ENCODE assay signal across 10 cellular contexts in genomic region chr21:41112740-41113692, GRCh38. TPM values are rescaled to one million over a fixed set of nuclear protein-coding genes. Genes with fewer than 3 reads are reported as not detected.
DNase-seq lines count a peak whose midpoint lies in the region; ATAC-seq, FAIRE-seq and TF ChIP-seq lines count a peak whose summit lies in the region.
"Had no signal": no experiment of that assay in that cellular context is flagged by ENCODE, and none has a peak within 500 bp of the region (broad histone marks: within the 10 kb centered on the region; RNA-seq: fewer than 3 reads in every experiment).

No MANE protein-coding gene starts in this region.

- H3K36me3 Mint-ChIP-seq in HFFc6 (ENCODE audit: low read depth), result peaks cover 5% of the 10 kb centered on the region

- H3K27me3 Mint-ChIP-seq in HFFc6 (ENCODE audit: insufficient read depth), result peaks cover 3% of the 10 kb centered on the region

- TF ChIP-seq CTCF in HFFc6 (IDR thresholded peaks at IDR 0.05), result no peak

- no peak for ATAC-seq in HG03280 (IDR thresholded peaks at IDR 0.05; ENCODE audit: unreplicated experiment)
- no peak for ATAC-seq in HG02759 (IDR thresholded peaks at IDR 0.05; ENCODE audit: unreplicated experiment)
- ATAC-seq: HCT116 had no signal

- peaks cover 16% of the 10 kb centered on the region for H3K4me1 Mint-ChIP-seq in HFFc6 (ENCODE audit: low read depth)

- H3K9me3 Mint-ChIP-seq in HFFc6, result peaks cover 25% of the 10 kb centered on the region

- peak overlapping the region; percentile 86 for H3K4me3 Mint-ChIP-seq in HFFc6

- H3K27ac Mint-ChIP-seq in HFFc6, result peak overlapping the region; percentile 93

- no peak for FAIRE-seq in urothelium cell line (lab: Jason Lieb, UNC)
- FAIRE-seq: colon had no signal

- peak; percentile 53 for DNase-seq in AG08396 (ENCODE audit: low spot score)
- peak; percentile 94 for DNase-seq in HFFc6
- DNase-seq in amniotic stem cell (lab: John Stamatoyannopoulos, UW), result peak; percentile 89
- DNase-seq in left kidney (ENCODE audit: low read depth, low spot score), result peak; percentile 81
- peak; percentile 27 for DNase-seq in urothelium cell line (ENCODE audit: low spot score)
- DNase-seq in iPS-NIHi7 (ENCODE audit: extremely low spot score), result no peak

RNA-seq across cellular contexts. Expression of gene BACE2, which starts 54.9 kb away (rescaled TPM):
- 10 to 100 TPM in 1 of 6 experiments, 1 to 10 TPM in 5; 2.8 to 13.2 (median 3.8) TPM for total RNA-seq in HFFc6 (2021; fragmentation: NEBNext Ultra II Directional; extraction: Animal tissue kit (Norgen Biotek cat#: 25700))
